Comparison of ENCODE assay signal across 20 cellular contexts in genomic region chr7:88566174-88566729, GRCh38.
DNase-seq lines count a peak whose midpoint lies in the region; ATAC-seq, FAIRE-seq and TF ChIP-seq lines count a peak whose summit lies in the region.
"Had no signal": no experiment of that assay in that cellular context is flagged by ENCODE, and none has a peak within 500 bp of the region (broad histone marks: within the 10 kb centered on the region; RNA-seq: fewer than 3 reads in every experiment).

No MANE protein-coding gene starts in this region.

- H3K4me2 ChIP-seq in K562 (ENCODE audit: insufficient read depth, low read length) (no peak overlapping the region), mesendoderm (ENCODE audit: low read length) (no peak overlapping the region)

- intact Hi-C loops in K562 (cut with micrococcal nuclease): no loop called here
- intact Hi-C loops in thyroid gland (cut with DNase I): no loop called here

- TF ChIP-seq CTCF in K562 (IDR thresholded peaks at IDR 0.05 in 2 of 3, conservative IDR thresholded peaks at IDR 0.05 in 1 of 3; ENCODE audit: insufficient read depth in 2 of 3, low read depth in 1 of 3, low read length in 3 of 3): no peak
- TF ChIP-seq CTCF in thyroid gland (IDR thresholded peaks at IDR 0.05): no peak

- H3K36me3 Mint-ChIP-seq in activated T-cell treated with anti-CD3 and anti-CD28 coated beads, Interleukin-2, amount 50 U/mL, for 24 hours (ENCODE audit: low read depth): no peaks in the 10 kb centered on the region
- H3K36me3 Mint-ChIP-seq: CD4-positive, CD25-positive, alpha-beta regulatory T cell had no signal

- CTCF ChIA-PET in K562 (lab: Yijun Ruan, JAX; ENCODE audit: low intra/inter-chr PET ratio): no interaction called here

- peak; percentile 56 for ATAC-seq in K562

- 17% methylated on average over 6 of the region's 6 CpGs for WGBS in K562 (ENCODE audit: insufficient coverage, low coverage, missing lambda C conversion rate)
- no CpG with 5 or more reads among the region's 6 CpGs for WGBS in mesendoderm (ENCODE audit: extremely low coverage, insufficient coverage, low lambda C conversion rate)
- WGBS in thyroid gland, 2 donors: 48 to 58% methylated on average over 6 of the region's 6 CpGs

- H4K8ac ChIP-seq in mesendoderm (ENCODE audit: low read depth, low read length): no peak overlapping the region

- H3K36me3 ChIP-seq in K562 (ENCODE audit: control insufficient read depth, insufficient read depth, low read length) (no peaks in the 10 kb centered on the region), mesendoderm (ENCODE audit: control insufficient read depth, insufficient read depth, low read length) (no peaks in the 10 kb centered on the region), thyroid gland (no peaks in the 10 kb centered on the region)
- H3K36me3 ChIP-seq: BE2C had no signal

- H3K4ac ChIP-seq in mesendoderm (ENCODE audit: low read depth, low read length): no peak overlapping the region

- no peak overlapping the region for H4K5ac ChIP-seq in mesendoderm (ENCODE audit: low read length)

- no peaks in the 10 kb centered on the region for H3K27me3 Mint-ChIP-seq in activated T-cell treated with anti-CD3 and anti-CD28 coated beads, Interleukin-2, amount 50 U/mL, for 24 hours
- H3K27me3 Mint-ChIP-seq: CD4-positive, CD25-positive, alpha-beta regulatory T cell had no signal

- H3K9me3 Mint-ChIP-seq in activated T-cell treated with anti-CD3 and anti-CD28 coated beads, Interleukin-2, amount 50 U/mL, for 24 hours: no peaks in the 10 kb centered on the region

- H3K56ac ChIP-seq in mesendoderm (ENCODE audit: low read length): no peak overlapping the region

- H2BK120ac ChIP-seq in mesendoderm (ENCODE audit: low read depth, low read length): no peak overlapping the region

- no peak overlapping the region for H3K27ac ChIP-seq in K562 (ENCODE audit: extremely low read depth, low read depth, low read length)
- H3K27ac ChIP-seq in mesendoderm (ENCODE audit: low read depth, low read length): no peak overlapping the region
- H3K27ac ChIP-seq in thyroid gland: peak overlapping the region in 1 of 3 donors; percentile 40
- H3K27ac ChIP-seq: SK-N-MC had no signal

- H3K18ac ChIP-seq in mesendoderm (ENCODE audit: low read length): no peak overlapping the region

- H3K27ac Mint-ChIP-seq in activated T-cell treated with anti-CD3 and anti-CD28 coated beads, Interleukin-2, amount 50 U/mL, for 24 hours: no peak overlapping the region
- H3K27ac Mint-ChIP-seq: CD4-positive, CD25-positive, alpha-beta regulatory T cell had no signal

- H3K9me1 ChIP-seq in K562 (ENCODE audit: control insufficient read depth, insufficient read depth, low read length): no peaks in the 10 kb centered on the region

- H3K9me3 ChIP-seq in K562 (replicated peaks; ENCODE audit: control insufficient read depth, insufficient read depth, low read depth, low read length) (no peaks in the 10 kb centered on the region), thyroid gland (no peaks in the 10 kb centered on the region)
- H3K9me3 ChIP-seq: BE2C had no signal

- H3K9ac ChIP-seq in K562 (ENCODE audit: insufficient read depth in 1 of 2, low read depth in 2 of 2, low read length in 2 of 2): no peak overlapping the region
- no peak overlapping the region for H3K9ac ChIP-seq in mesendoderm (ENCODE audit: low read length)

- H4K20me1 ChIP-seq in K562 (replicated peaks; ENCODE audit: control insufficient read depth, insufficient read depth, low read length): no peaks in the 10 kb centered on the region

- POLR2A ChIA-PET in K562 (lab: Yijun Ruan, JAX): interaction anchor here (0.8 to 0.9 kb wide), 2 partner anchors 10 to 347 kb away, joined by 3 to 5 read pairs; partner anchors contain the start of gene SRI

- TF ChIP-seq EP300 in K562 (IDR thresholded peaks at IDR 0.05; ENCODE audit: low read length): no peak

- H2AFZ ChIP-seq in K562 (ENCODE audit: low read depth, low read length): peak overlapping the region; percentile 54; the same call in 1 of the 2 replicates

- no peak overlapping the region for H3K4me3 Mint-ChIP-seq in activated T-cell treated with anti-CD3 and anti-CD28 coated beads, Interleukin-2, amount 50 U/mL, for 24 hours
- H3K4me3 Mint-ChIP-seq: CD4-positive, CD25-positive, alpha-beta regulatory T cell had no signal

- in situ Hi-C loops in K562 (cut with MboI): no loop called here

- DNase-seq in NCI-H748 (lab: John Stamatoyannopoulos, UW; ENCODE audit: unreplicated experiment) (peak; percentile 7), NCI-H748 treated with DMSO at 0.1 percent for 48 hours (lab: John Stamatoyannopoulos, UW) (no peak), K562 (ENCODE audit: extremely low read depth in 1 of 4, low spot score in 3 of 4) (no peak), mesendoderm (peak; percentile 18), thyroid gland (peak; percentile 1 to 6), activated gamma-delta T cell (lab: John Stamatoyannopoulos, UW) (no peak)
- DNase-seq in activated naive CD4-positive, alpha-beta T cell treated with Interleukin-2 at 50 U/mL for 16 hours: no peak
- no peak for DNase-seq in activated T-cell treated with anti-CD3 and anti-CD28 coated beads, Interleukin-2, amount 50 U/mL, for 24 hours
- DNase-seq: BE2C; Caco-2; CD4-positive, CD25-positive, alpha-beta regulatory T cell; GF-D8; MM.1S; NCI-H1092; NCI-H1694; NCI-H2081 treated with DMSO at 0.1 percent for 48 hours; NCI-H524; OCI-M1; Right ventricle myocardium superior had no signal

- no peaks in the 10 kb centered on the region for H3K4me1 Mint-ChIP-seq in activated T-cell treated with anti-CD3 and anti-CD28 coated beads, Interleukin-2, amount 50 U/mL, for 24 hours (ENCODE audit: low read depth)
- H3K4me1 Mint-ChIP-seq: CD4-positive, CD25-positive, alpha-beta regulatory T cell had no signal

- no peak for TF ChIP-seq POLR2A in K562 (conservative IDR thresholded peaks at IDR 0.05)
- no peak for TF ChIP-seq POLR2A in thyroid gland (IDR thresholded peaks at IDR 0.05)

- no peaks in the 10 kb centered on the region for H3K27me3 ChIP-seq in K562 (ENCODE audit: control insufficient read depth in 2 of 2, insufficient read depth in 2 of 2, low read length in 2 of 2)
- no peaks in the 10 kb centered on the region for H3K27me3 ChIP-seq in mesendoderm (ENCODE audit: insufficient read depth, low read length, poor library complexity)
- H3K27me3 ChIP-seq in thyroid gland: no peaks in the 10 kb centered on the region
- H3K27me3 ChIP-seq: BE2C had no signal

- H2BK5ac ChIP-seq in mesendoderm (ENCODE audit: low read length): no peak overlapping the region

- H3K79me1 ChIP-seq in mesendoderm (ENCODE audit: low read length): no peaks in the 10 kb centered on the region

- H2BK15ac ChIP-seq in mesendoderm (replicated peaks; ENCODE audit: low read depth): no peak overlapping the region

- no peaks in the 10 kb centered on the region; a peak in 2 of 5 replicates for H3K4me1 ChIP-seq in K562 (replicated peaks in 1 of 2; ENCODE audit: control insufficient read depth in 2 of 2, insufficient read depth in 2 of 2, low read length in 2 of 2)
- peaks cover 2% of the 10 kb centered on the region for H3K4me1 ChIP-seq in mesendoderm (ENCODE audit: control insufficient read depth, low read depth, low read length)
- peaks cover 9 to 12% of the 10 kb centered on the region in 2 donors for H3K4me1 ChIP-seq in thyroid gland
- H3K4me1 ChIP-seq: BE2C, Caco-2 had no signal

- no peak for TF ChIP-seq RAD21 in K562 (CRISPR knock-in tag; conservative IDR thresholded peaks at IDR 0.05 in 1 of 2, IDR thresholded peaks at IDR 0.05 in 1 of 2)

- no peak overlapping the region for H2AK5ac ChIP-seq in mesendoderm (ENCODE audit: low read length)

- BruUV-seq in K562 (replicated peaks; lab: Mats Ljungman, UMichigan): no TSS peak

- H3K79me2 ChIP-seq in K562 (ENCODE audit: control insufficient read depth, insufficient read depth, low read length) (no peaks in the 10 kb centered on the region), mesendoderm (ENCODE audit: control insufficient read depth, insufficient read depth, low read length) (no peaks in the 10 kb centered on the region)

- no peak for FAIRE-seq in K562 (lab: Jason Lieb, UNC)

- no peak overlapping the region for H3K23ac ChIP-seq in mesendoderm (ENCODE audit: low read length)

- H3K4me3 ChIP-seq in K562 (no peak overlapping the region), mesendoderm (ENCODE audit: low read length) (no peak overlapping the region), thyroid gland (replicated peaks in 1 of 3) (no peak overlapping the region)
- H3K4me3 ChIP-seq: SK-N-MC had no signal

TF ChIP-seq in K562, 482 proteins besides CTCF, POLR2A, EP300 and RAD21 (continues in another document):
- peak; percentile 52 for TF ChIP-seq L3MBTL2 (IDR thresholded peaks at IDR 0.05)
- no peak for TF ChIP-seq RBM15 (IDR thresholded peaks at IDR 0.05; ENCODE audit: insufficient read depth, low read length)
- no peak for TF ChIP-seq CHD1 (IDR thresholded peaks at IDR 0.05; ENCODE audit: low read length)
- TF ChIP-seq ZC3H11A (IDR thresholded peaks at IDR 0.05; ENCODE audit: low read depth, low read length): no peak
- TF ChIP-seq XRCC4 (IDR thresholded peaks at IDR 0.05; ENCODE audit: extremely low read depth, insufficient read depth, insufficient read length): no peak

Comparison
In these comparisons a context has a peak if more than half of its experiments do, and no peak if none do; other contexts are left out.
1. DNase-seq: peak in NCI-H748 (single experiment), mesendoderm (single experiment) and thyroid gland (2 of 2); none in NCI-H748 treated with DMSO at 0.1 percent for 48 hours (single experiment), K562 (0 of 4), activated naive CD4-positive, alpha-beta T cell treated with Interleukin-2 at 50 U/mL for 16 hours (single experiment), activated gamma-delta T cell (single experiment) and activated T-cell treated with anti-CD3 and anti-CD28 coated beads, Interleukin-2, amount 50 U/mL, for 24 hours (single experiment).